8 cellular contexts compared by ENCODE assay signal in genomic region chr16:70395345-70395901, GRCh38. TPM values are rescaled to one million over a fixed set of nuclear protein-coding genes. Genes with fewer than 3 reads are reported as not detected.
DNase-seq lines count a peak whose midpoint lies in the region; ATAC-seq, FAIRE-seq and TF ChIP-seq lines count a peak whose summit lies in the region.

No MANE protein-coding gene starts in this region.

- no peaks in the 10 kb centered on the region for H4K20me1 ChIP-seq in GM12878 (ENCODE audit: control insufficient read depth, insufficient read depth)

- in situ Hi-C loops in GM12878 (cut with MboI), result no loop called here

- POLR2A ChIA-PET in GM12878 (lab: Charles Lee), result interaction anchor here (1.9 kb wide), 1 partner anchor 14 kb away, joined by 6 read pairs; no protein-coding TSS in a partner anchor

- CTCF ChIA-PET in GM12878 (lab: Yijun Ruan, JAX), result interaction anchor here (1.2 to 1.7 kb wide), 7 partner anchors 24 to 87 kb away, joined by 4 to 9 read pairs (median 4); no protein-coding TSS in a partner anchor

- RAD21 ChIA-PET in GM12878 (lab: Charles Lee; ENCODE audit: unreplicated experiment), result interaction anchor here (0.7 to 2.1 kb wide), 5 partner anchors 13 to 78 kb away, joined by 3 to 16 read pairs (median 4); partner anchors contain the start of gene FCSK

- H3K27me3 Mint-ChIP-seq in T-helper 2 cell treated with Interferon-gamma antibody and Interleukin-4, amounts not matched to agents 5 μg/mL and 100 μg/mL, for 36 hours (ENCODE audit: low read depth), result no peaks in the 10 kb centered on the region

- peaks cover 8% of the 10 kb centered on the region for H3K36me3 Mint-ChIP-seq in T-helper 2 cell treated with Interferon-gamma antibody and Interleukin-4, amounts not matched to agents 5 μg/mL and 100 μg/mL, for 36 hours (ENCODE audit: low read depth)

- H3K36me3 ChIP-seq in GM12878 (ENCODE audit: control insufficient read depth in 2 of 2, insufficient read depth in 2 of 2, low read length in 1 of 2), result peaks cover 37 to 55% of the 10 kb centered on the region in 2 experiments

- H3K4me3 ChIP-seq in GM12878, result no peak overlapping the region

- SMC1A ChIA-PET in GM12878 (lab: Charles Lee; ENCODE audit: uncharacterized antibody, unreplicated experiment), result interaction anchor here (1.0 to 4.1 kb wide), 7 partner anchors 14 to 157 kb away, joined by 3 to 21 read pairs (median 6); no protein-coding TSS in a partner anchor

- no peaks in the 10 kb centered on the region for H3K9me3 Mint-ChIP-seq in T-helper 2 cell treated with Interferon-gamma antibody and Interleukin-4, amounts not matched to agents 5 μg/mL and 100 μg/mL, for 36 hours

- DNase-seq in Daoy (ENCODE audit: low read depth) (peak; percentile 60), GM12878 (ENCODE audit: low read depth, low spot score) (no peak), iris pigment epithelial cell (ENCODE audit: low read depth) (peak; percentile 36), HPDE6-E6E7 (ENCODE audit: extremely low spot score) (no peak)
- DNase-seq in T-helper 2 cell treated with Interferon-gamma antibody and Interleukin-4, amounts not matched to agents 5 μg/mL and 100 μg/mL, for 36 hours (ENCODE audit: low spot score), result peak; percentile 52
- DNase-seq in stimulated activated CD4-positive, alpha-beta T cell treated with anti-CD3 and anti-CD28 coated beads, Interleukin-2, amount 100 ng/mL, for 48 hours, result peak; percentile 71

- intact Hi-C loops in GM12878 (cut with micrococcal nuclease; ENCODE audit: unreplicated experiment), result loop anchor here (1.0 kb wide), 1 partner anchor 61 kb away; no protein-coding TSS in a partner anchor

- no peak overlapping the region for H2AFZ ChIP-seq in GM12878 (ENCODE audit: control insufficient read depth, low read depth, low read length)

- no peak overlapping the region for H3K27ac ChIP-seq in GM12878 (ENCODE audit: control insufficient read depth, insufficient read depth)

- H3K9ac ChIP-seq in GM12878 (ENCODE audit: control insufficient read depth, insufficient read depth, low read length), result no peak overlapping the region

- WGBS in GM12878 (ENCODE audit: insufficient coverage, insufficient replicate concordance, low lambda C conversion rate, missing lambda C conversion rate), result 65% methylated on average over 8 of the region's 8 CpGs

- ATAC-seq in HG03108 (IDR thresholded peaks at IDR 0.05; ENCODE audit: unreplicated experiment) (peak; percentile 61), GM12878 (peak; percentile 98), HG02981 (IDR thresholded peaks at IDR 0.05; ENCODE audit: unreplicated experiment) (no peak)

- peak; percentile 83 for TF ChIP-seq RAD21 in GM12878 (IDR thresholded peaks at IDR 0.05; ENCODE audit: insufficient read depth, low read depth, low read length)

- peak; percentile 21 for TF ChIP-seq POLR2A in GM12878 (IDR thresholded peaks at IDR 0.05; ENCODE audit: low read depth, low read length)

- no peaks in the 10 kb centered on the region for H3K27me3 ChIP-seq in GM12878 (replicated peaks in 1 of 2; ENCODE audit: control insufficient read depth in 2 of 2, insufficient read depth in 2 of 2, low read length in 1 of 2)

- peak; percentile 70 to 87 (median 82) for TF ChIP-seq CTCF in GM12878 (IDR thresholded peaks at IDR 0.05 in 2 of 3, conservative IDR thresholded peaks at IDR 0.05 in 1 of 3; ENCODE audit: control insufficient read depth in 2 of 3, extremely low read depth in 1 of 3, insufficient read depth in 1 of 3, low read depth in 3 of 3, low read length in 3 of 3)

- peaks cover 2% of the 10 kb centered on the region for H3K4me1 Mint-ChIP-seq in T-helper 2 cell treated with Interferon-gamma antibody and Interleukin-4, amounts not matched to agents 5 μg/mL and 100 μg/mL, for 36 hours (ENCODE audit: low read depth)

- no peaks in the 10 kb centered on the region for H3K9me3 ChIP-seq in GM12878 (replicated peaks; ENCODE audit: control insufficient read depth, insufficient read depth, low read length)

- TF ChIP-seq EP300 in GM12878 (IDR thresholded peaks at IDR 0.05; ENCODE audit: borderline replicate concordance in 1 of 2, control insufficient read depth in 1 of 2, low read depth in 2 of 2, low read length in 2 of 2), result no peak

- BruUV-seq in GM12878 (replicated peaks; lab: Mats Ljungman, UMichigan), result no TSS peak

- H3K4me1 ChIP-seq in GM12878 (ENCODE audit: control insufficient read depth, insufficient read depth, low read length), result no peaks in the 10 kb centered on the region; the same call in 1 of the 2 replicates

- no peak overlapping the region for H3K27ac Mint-ChIP-seq in T-helper 2 cell treated with Interferon-gamma antibody and Interleukin-4, amounts not matched to agents 5 μg/mL and 100 μg/mL, for 36 hours

- H3K4me2 ChIP-seq in GM12878 (ENCODE audit: control insufficient read depth, insufficient read depth), result no peak overlapping the region

- H3K79me2 ChIP-seq in GM12878 (ENCODE audit: control insufficient read depth, insufficient read depth, low read length), result peaks cover 4% of the 10 kb centered on the region

- H3K4me3 Mint-ChIP-seq in T-helper 2 cell treated with Interferon-gamma antibody and Interleukin-4, amounts not matched to agents 5 μg/mL and 100 μg/mL, for 36 hours, result no peak overlapping the region

- FAIRE-seq in GM12878 (lab: Jason Lieb, UNC), result peak; percentile 13

RNA-seq across cellular contexts. Expression of gene ST3GAL2, which starts 43.5 kb away (rescaled TPM):
- total RNA-seq in Daoy (2014; rRNA removed; shearing (Covaris generic)), result 22.1 and 23.8 TPM in 2 replicates
- total RNA-seq in GM12878 (2013; cell fraction: nucleolus; rRNA removed), result 143 and 167 TPM in 2 replicates
- total RNA-seq in GM12878 (2014; rRNA removed) (40.2 and 43.7 TPM in 2 replicates), GM12878 (2014; rRNA removed; fragmentation: Illumina TruSeq; extraction: Trizol) (22.7 and 28.4 TPM in 2 replicates), GM12878 (2021) (61.7 and 66.7 TPM in 2 replicates)
- polyA plus RNA-seq in GM12878 (2011; ENCODE audit: low read depth), result 8.7 TPM
- polyA plus RNA-seq in GM12878 (2011; rRNA removed) (20.7 and 29.7 TPM in 2 replicates), GM12878 (2014; fragmentation: Illumina TruSeq; extraction: Trizol) (4.9 and 15.5 TPM in 2 replicates), GM12878 (2014; fragmentation: Nextera tagmentation; extraction: Ambion mirVana) (1 to 10 TPM in 1 of 2 experiments, under 1 TPM in 1; 0.95 to 1.4 TPM), GM12878 (2014; rRNA removed) (39.5 and 49.8 TPM in 2 replicates), GM12878 (2016; fragmentation: Nextera tagmentation; extraction: Ambion mirVana) (10 to 100 TPM; 10.5 to 23.4 TPM)
- 35.3 and 44.9 TPM in 2 replicates for polyA plus RNA-seq in GM12878 (2011; cell fraction: cytosol; rRNA removed)
- polyA plus RNA-seq in GM12878 (2011; cell fraction: nucleus; rRNA removed), result 23.2 and 29.6 TPM in 2 replicates
- polyA plus RNA-seq in GM12878 (2012), result 35.0 and 38.4 TPM in 2 replicates
- polyA minus RNA-seq in GM12878 (2011; rRNA and poly(A)+ RNA removed), result 68.2 and 127 TPM in 2 replicates
- 39.0 and 49.5 TPM in 2 replicates for polyA minus RNA-seq in GM12878 (2011; cell fraction: cytosol; rRNA and poly(A)+ RNA removed)
- 38.8 and 58.4 TPM in 2 replicates for polyA minus RNA-seq in GM12878 (2011; cell fraction: nucleus; rRNA and poly(A)+ RNA removed)

RNA-seq across cellular contexts. Expression of gene DDX19A, which starts 48.7 kb away (rescaled TPM):
- 37.6 and 48.1 TPM in 2 replicates for total RNA-seq in Daoy (2014; rRNA removed; shearing (Covaris generic))
- total RNA-seq in GM12878 (2013; cell fraction: nucleolus; rRNA removed), result 77.6 and 80.3 TPM in 2 replicates
- total RNA-seq in GM12878 (2014; rRNA removed), result 41.9 and 42.0 TPM in 2 replicates
- total RNA-seq in GM12878 (2014; rRNA removed; fragmentation: Illumina TruSeq; extraction: Trizol), result 38.6 and 42.5 TPM in 2 replicates
- total RNA-seq in GM12878 (2021), result 32.1 and 33.9 TPM in 2 replicates
- 17.5 TPM for polyA plus RNA-seq in GM12878 (2011; ENCODE audit: low read depth)
- 31.8 and 38.0 TPM in 2 replicates for polyA plus RNA-seq in GM12878 (2011; rRNA removed)
- polyA plus RNA-seq in GM12878 (2011; cell fraction: cytosol; rRNA removed), result 36.8 and 41.9 TPM in 2 replicates
- 21.1 and 30.9 TPM in 2 replicates for polyA plus RNA-seq in GM12878 (2011; cell fraction: nucleus; rRNA removed)
- polyA plus RNA-seq in GM12878 (2012), result 19.7 and 21.0 TPM in 2 replicates
- polyA plus RNA-seq in GM12878 (2014; fragmentation: Illumina TruSeq; extraction: Trizol), result 40.3 and 50.6 TPM in 2 replicates
- polyA plus RNA-seq in GM12878 (2014; fragmentation: Nextera tagmentation; extraction: Ambion mirVana), result 10 to 100 TPM; 19.5 to 20.7 TPM
- polyA plus RNA-seq in GM12878 (2014; rRNA removed), result 44.1 and 46.3 TPM in 2 replicates
- polyA plus RNA-seq in GM12878 (2016; fragmentation: Nextera tagmentation; extraction: Ambion mirVana), result 10 to 100 TPM; 51.9 to 56.9 TPM
- 43.8 and 49.0 TPM in 2 replicates for polyA minus RNA-seq in GM12878 (2011; rRNA and poly(A)+ RNA removed)
- 13.7 and 14.6 TPM in 2 replicates for polyA minus RNA-seq in GM12878 (2011; cell fraction: cytosol; rRNA and poly(A)+ RNA removed)
- polyA minus RNA-seq in GM12878 (2011; cell fraction: nucleus; rRNA and poly(A)+ RNA removed), result 17.8 and 27.5 TPM in 2 replicates

RNA-seq across cellular contexts. Expression of gene FCSK, which starts 59.0 kb away (rescaled TPM):
- total RNA-seq in Daoy (2014; rRNA removed; shearing (Covaris generic)), result 2.1 and 6.7 TPM in 2 replicates
- total RNA-seq in GM12878 (2013; cell fraction: nucleolus; rRNA removed), result 54.6 and 60.5 TPM in 2 replicates
- total RNA-seq in GM12878 (2014; rRNA removed) (12.9 and 13.5 TPM in 2 replicates), GM12878 (2014; rRNA removed; fragmentation: Illumina TruSeq; extraction: Trizol) (5.0 and 5.4 TPM in 2 replicates), GM12878 (2021) (17.6 and 18.7 TPM in 2 replicates)
- polyA plus RNA-seq in GM12878 (2011; ENCODE audit: low read depth), result 6.8 TPM
- polyA plus RNA-seq in GM12878 (2011; rRNA removed) (5.1 and 9.5 TPM in 2 replicates), GM12878 (2014; fragmentation: Illumina TruSeq; extraction: Trizol) (2.8 and 6.2 TPM in 2 replicates), GM12878 (2014; fragmentation: Nextera tagmentation; extraction: Ambion mirVana) (1 to 10 TPM in 1 of 2 experiments, under 1 TPM in 1; 0.60 to 1.5 TPM), GM12878 (2014; rRNA removed) (13.6 and 15.7 TPM in 2 replicates), GM12878 (2016; fragmentation: Nextera tagmentation; extraction: Ambion mirVana) (1 to 10 TPM; 5.8 to 8.5 TPM)
- polyA plus RNA-seq in GM12878 (2011; cell fraction: cytosol; rRNA removed), result 9.9 and 11.6 TPM in 2 replicates
- polyA plus RNA-seq in GM12878 (2011; cell fraction: nucleus; rRNA removed), result 60.0 and 67.4 TPM in 2 replicates
- 8.0 and 8.3 TPM in 2 replicates for polyA plus RNA-seq in GM12878 (2012)
- 5.4 and 12.7 TPM in 2 replicates for polyA minus RNA-seq in GM12878 (2011; rRNA and poly(A)+ RNA removed)
- 4.7 and 6.3 TPM in 2 replicates for polyA minus RNA-seq in GM12878 (2011; cell fraction: cytosol; rRNA and poly(A)+ RNA removed)
- polyA minus RNA-seq in GM12878 (2011; cell fraction: nucleus; rRNA and poly(A)+ RNA removed), result 12.7 and 17.6 TPM in 2 replicates

Comparison
In these comparisons a context has a peak if more than half of its experiments do, and no peak if none do; other contexts are left out.
1. DNase-seq: peak in Daoy (single experiment), T-helper 2 cell treated with Interferon-gamma antibody and Interleukin-4, amounts not matched to agents 5 μg/mL and 100 μg/mL, for 36 hours (single experiment), iris pigment epithelial cell (single experiment) and stimulated activated CD4-positive, alpha-beta T cell treated with anti-CD3 and anti-CD28 coated beads, Interleukin-2, amount 100 ng/mL, for 48 hours (2 of 2); none in GM12878 (single experiment) and HPDE6-E6E7 (single experiment).